8 cellular contexts compared by ENCODE assay signal in the genomic region with DNA sequence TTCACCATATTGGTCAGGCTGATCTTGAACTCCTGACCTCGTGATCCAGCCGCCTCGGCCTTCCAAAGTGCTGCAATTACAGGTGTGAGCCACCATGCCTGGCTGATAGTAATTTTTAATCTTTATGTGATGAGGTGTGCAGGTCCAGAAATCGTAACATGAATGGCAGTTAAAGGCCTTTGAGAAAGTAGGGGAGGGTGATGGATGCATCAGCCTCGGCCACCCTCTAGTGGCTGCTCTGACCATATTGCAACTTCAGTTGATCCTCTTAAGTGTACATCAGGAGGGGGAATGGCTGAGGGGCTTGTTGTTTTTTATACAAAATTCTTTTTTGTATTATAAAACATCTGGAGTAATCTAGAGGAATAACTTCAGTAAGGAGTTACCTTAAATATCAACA.
DNase-seq lines count a peak whose midpoint lies in the region; ATAC-seq and TF ChIP-seq lines count a peak whose summit lies in the region.

No MANE protein-coding gene starts in this region.

- H3K9ac ChIP-seq in neural cell (ENCODE audit: low read length): no peak overlapping the region

- peaks cover 4% of the 10 kb centered on the region for H3K9me3 ChIP-seq in neural cell (ENCODE audit: low read length)

- H2AFZ ChIP-seq in neural cell (ENCODE audit: low read depth, low read length): no peak overlapping the region

- no peaks in the 10 kb centered on the region for H3K9me2 ChIP-seq in neural cell (ENCODE audit: insufficient read depth, low read length)

- TF ChIP-seq EP300 in neural cell (conservative IDR thresholded peaks at IDR 0.05; ENCODE audit: poor library complexity, severe bottlenecking): no peak

- ATAC-seq in HG02642 (IDR thresholded peaks at IDR 0.05; ENCODE audit: poor library complexity, unreplicated experiment): no peak

- no peaks in the 10 kb centered on the region for H4K20me1 ChIP-seq in neural cell (ENCODE audit: insufficient read depth)

- H3K36me3 ChIP-seq in neural cell (ENCODE audit: insufficient read depth, low read length): no peaks in the 10 kb centered on the region

- DNase-seq in DMS 273 treated with DMSO at 0.1 percent for 48 hours (lab: John Stamatoyannopoulos, UW) (peak; percentile 33), HFF-Myc (ENCODE audit: extremely low read depth, low read depth) (no peak), RPMI8226 (peak; percentile 24), erythroblast (lab: John Stamatoyannopoulos, UW) (peak; percentile 39 to 65), mucosa of gallbladder (ENCODE audit: low spot score) (no peak)
- DNase-seq in activated CD4-positive, CD25-positive, alpha-beta regulatory T cell (lab: John Stamatoyannopoulos, UW): no peak

- H3K4me2 ChIP-seq in neural cell (ENCODE audit: low read length): no peak overlapping the region

- no peak overlapping the region for H3K4me3 ChIP-seq in HFF-Myc (replicated peaks; ENCODE audit: low read depth, low read length)
- no peak overlapping the region for H3K4me3 ChIP-seq in neural cell (ENCODE audit: low read length)

- no peak overlapping the region for H3K27ac ChIP-seq in neural cell (ENCODE audit: low read length)

- H3F3A ChIP-seq in neural cell (ENCODE audit: insufficient read depth, low read length, poor library complexity, severe bottlenecking): no peaks in the 10 kb centered on the region

- H3K79me2 ChIP-seq in neural cell (replicated peaks; ENCODE audit: insufficient read depth, low read length): peaks cover 13% of the 10 kb centered on the region

- TF ChIP-seq CTCF in HFF-Myc (IDR thresholded peaks at IDR 0.05; ENCODE audit: low read depth, low read length, missing control alignments): peak; percentile 68
- peak; percentile 37 for TF ChIP-seq CTCF in neural cell (IDR thresholded peaks at IDR 0.05; ENCODE audit: poor library complexity, severe bottlenecking)

- no peaks in the 10 kb centered on the region for H3K27me3 ChIP-seq in neural cell (ENCODE audit: insufficient read depth, low read depth, low read length)

- TF ChIP-seq RAD21 in neural cell (conservative IDR thresholded peaks at IDR 0.05): peak; percentile 51

- no peak for TF ChIP-seq POLR2A in erythroblast (IDR thresholded peaks at IDR 0.05; ENCODE audit: low read length)

TF ChIP-seq in neural cell, 6 proteins besides CTCF, POLR2A, EP300 and RAD21:
- TF ChIP-seq, protein P1, sequence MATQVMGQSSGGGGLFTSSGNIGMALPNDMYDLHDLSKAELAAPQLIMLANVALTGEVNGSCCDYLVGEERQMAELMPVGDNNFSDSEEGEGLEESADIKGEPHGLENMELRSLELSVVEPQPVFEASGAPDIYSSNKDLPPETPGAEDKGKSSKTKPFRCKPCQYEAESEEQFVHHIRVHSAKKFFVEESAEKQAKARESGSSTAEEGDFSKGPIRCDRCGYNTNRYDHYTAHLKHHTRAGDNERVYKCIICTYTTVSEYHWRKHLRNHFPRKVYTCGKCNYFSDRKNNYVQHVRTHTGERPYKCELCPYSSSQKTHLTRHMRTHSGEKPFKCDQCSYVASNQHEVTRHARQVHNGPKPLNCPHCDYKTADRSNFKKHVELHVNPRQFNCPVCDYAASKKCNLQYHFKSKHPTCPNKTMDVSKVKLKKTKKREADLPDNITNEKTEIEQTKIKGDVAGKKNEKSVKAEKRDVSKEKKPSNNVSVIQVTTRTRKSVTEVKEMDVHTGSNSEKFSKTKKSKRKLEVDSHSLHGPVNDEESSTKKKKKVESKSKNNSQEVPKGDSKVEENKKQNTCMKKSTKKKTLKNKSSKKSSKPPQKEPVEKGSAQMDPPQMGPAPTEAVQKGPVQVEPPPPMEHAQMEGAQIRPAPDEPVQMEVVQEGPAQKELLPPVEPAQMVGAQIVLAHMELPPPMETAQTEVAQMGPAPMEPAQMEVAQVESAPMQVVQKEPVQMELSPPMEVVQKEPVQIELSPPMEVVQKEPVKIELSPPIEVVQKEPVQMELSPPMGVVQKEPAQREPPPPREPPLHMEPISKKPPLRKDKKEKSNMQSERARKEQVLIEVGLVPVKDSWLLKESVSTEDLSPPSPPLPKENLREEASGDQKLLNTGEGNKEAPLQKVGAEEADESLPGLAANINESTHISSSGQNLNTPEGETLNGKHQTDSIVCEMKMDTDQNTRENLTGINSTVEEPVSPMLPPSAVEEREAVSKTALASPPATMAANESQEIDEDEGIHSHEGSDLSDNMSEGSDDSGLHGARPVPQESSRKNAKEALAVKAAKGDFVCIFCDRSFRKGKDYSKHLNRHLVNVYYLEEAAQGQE (IDR thresholded peaks at IDR 0.05; ENCODE audit: borderline replicate concordance): no peak
- peak; percentile 36 for TF ChIP-seq SMC3 (conservative IDR thresholded peaks at IDR 0.05; ENCODE audit: poor library complexity)
TF ChIP-seq in neural cell: peak in this region for 1.

Comparison
In these comparisons a context has a peak if more than half of its experiments do, and no peak if none do; other contexts are left out.
1. DNase-seq: peak in DMS 273 treated with DMSO at 0.1 percent for 48 hours (single experiment), RPMI8226 (single experiment) and erythroblast (2 of 2); none in HFF-Myc (single experiment), mucosa of gallbladder (single experiment) and activated CD4-positive, CD25-positive, alpha-beta regulatory T cell (0 of 4).